ENCODE assay signal across 10 cellular contexts in genomic region chr15:67823371-67824156, GRCh38. TPM values are rescaled to one million over a fixed set of nuclear protein-coding genes. Genes with fewer than 3 reads are reported as not detected.
DNase-seq lines count a peak whose midpoint lies in the region; ATAC-seq and TF ChIP-seq lines count a peak whose summit lies in the region.
"Had no signal": no experiment of that assay in that cellular context is flagged by ENCODE, and none has a peak within 500 bp of the region (broad histone marks: within the 10 kb centered on the region; RNA-seq: fewer than 3 reads in every experiment).

No MANE protein-coding gene starts in this region.

- H3K27me3 ChIP-seq in gastroesophageal sphincter: peaks cover 100% of the 10 kb centered on the region

- no peak for TF ChIP-seq EP300 in gastroesophageal sphincter (IDR thresholded peaks at IDR 0.05)

- 0 to 1% methylated on average over 8 to 23 of the region's 82 CpGs for WGBS in gastroesophageal sphincter (ENCODE audit: low coverage in 1 of 2), 2 donors

- no peak for TF ChIP-seq POLR2A in gastroesophageal sphincter (IDR thresholded peaks at IDR 0.05)

- TF ChIP-seq CTCF in neural crest cell (conservative IDR thresholded peaks at IDR 0.05) (no peak), gastroesophageal sphincter (IDR thresholded peaks at IDR 0.05) (no peak)

- H3K4me1 ChIP-seq in gastroesophageal sphincter: peaks cover 0 to 88% (median 39%) of the 10 kb centered on the region in 3 donors

- ATAC-seq in gastroesophageal sphincter (no peak), GM21825 (IDR thresholded peaks at IDR 0.05; ENCODE audit: unreplicated experiment) (no peak)
- ATAC-seq: heart left ventricle had no signal

- H3K4me3 Mint-ChIP-seq in IgD-negative memory B cell (peak overlapping the region; percentile 80 to 94 (median 92)), neural crest cell (peak overlapping the region; percentile 85)
- peak overlapping the region; percentile 73 for H3K4me3 Mint-ChIP-seq in activated T-helper 1 cell treated with anti-CD3 and anti-CD28 coated beads, Interleukin-12 subunit alpha, Interleukin-12 subunit beta, Interleukin-2, Interleukin-4 antibody, amounts not matched to agents 30 ng/mL and 10 ng/mL and 1 ng/mL, durations not matched to agents 14 hours and 24 hours and 36 hours

- H3K27me3 Mint-ChIP-seq in IgD-negative memory B cell: peaks cover 62% of the 10 kb centered on the region
- H3K27me3 Mint-ChIP-seq in activated T-helper 1 cell treated with anti-CD3 and anti-CD28 coated beads, Interleukin-12 subunit alpha, Interleukin-12 subunit beta, Interleukin-2, Interleukin-4 antibody, amounts not matched to agents 30 ng/mL and 10 ng/mL and 1 ng/mL, durations not matched to agents 14 hours and 24 hours and 36 hours (ENCODE audit: insufficient read depth): peaks cover 71% of the 10 kb centered on the region
- peaks cover 81% of the 10 kb centered on the region for H3K27me3 Mint-ChIP-seq in neural crest cell (ENCODE audit: low read depth)

- H3K9me3 Mint-ChIP-seq in IgD-negative memory B cell: peaks cover 0 to 8% (median 4%) of the 10 kb centered on the region in 3 donors
- no peaks in the 10 kb centered on the region for H3K9me3 Mint-ChIP-seq in activated T-helper 1 cell treated with anti-CD3 and anti-CD28 coated beads, Interleukin-12 subunit alpha, Interleukin-12 subunit beta, Interleukin-2, Interleukin-4 antibody, amounts not matched to agents 30 ng/mL and 10 ng/mL and 1 ng/mL, durations not matched to agents 14 hours and 24 hours and 36 hours
- no peaks in the 10 kb centered on the region for H3K9me3 Mint-ChIP-seq in neural crest cell

- peak overlapping the region in 1 of 2 donors; percentile 30 for H3K4me3 ChIP-seq in gastroesophageal sphincter

- intact Hi-C loops in activated T-helper 1 cell treated with anti-CD3 and anti-CD28 coated beads, Interleukin-12 subunit alpha, Interleukin-12 subunit beta, Interleukin-2, Interleukin-4 antibody, amounts not matched to agents 30 ng/mL and 10 ng/mL and 1 ng/mL, durations not matched to agents 14 hours and 24 hours and 36 hours (cut with micrococcal nuclease): loop anchor here (1.0 to 5.0 kb wide), 3 partner anchors 10 to 301 kb away; partner anchors contain the start of gene C15orf61

- H3K27ac Mint-ChIP-seq in IgD-negative memory B cell (peak overlapping the region; percentile 76 to 99 (median 98)), neural crest cell (ENCODE audit: unreplicated experiment) (no peak overlapping the region)
- peak overlapping the region; percentile 91 for H3K27ac Mint-ChIP-seq in activated T-helper 1 cell treated with anti-CD3 and anti-CD28 coated beads, Interleukin-12 subunit alpha, Interleukin-12 subunit beta, Interleukin-2, Interleukin-4 antibody, amounts not matched to agents 30 ng/mL and 10 ng/mL and 1 ng/mL, durations not matched to agents 14 hours and 24 hours and 36 hours

- peak; percentile 68 for DNase-seq in DMS 273 (lab: John Stamatoyannopoulos, UW; ENCODE audit: unreplicated experiment)
- no peak for DNase-seq in DMS 273 treated with DMSO at 0.1 percent for 48 hours (lab: John Stamatoyannopoulos, UW)
- DNase-seq in activated T-helper 1 cell treated with anti-CD3 and anti-CD28 coated beads, Interleukin-12 subunit alpha, Interleukin-12 subunit beta, Interleukin-2, Interleukin-4 antibody, amounts not matched to agents 30 ng/mL and 10 ng/mL and 1 ng/mL, durations not matched to agents 14 hours and 24 hours and 36 hours (ENCODE audit: low spot score): no peak
- DNase-seq in neural crest cell (ENCODE audit: low read depth, low spot score): no peak
- DNase-seq in activated effector memory CD4-positive, alpha-beta T cell treated with Interleukin-2 at 50 U/mL for 16 hours: no peak

- no peaks in the 10 kb centered on the region for H3K9me3 ChIP-seq in gastroesophageal sphincter
- H3K9me3 ChIP-seq: heart left ventricle had no signal

- H3K4me1 Mint-ChIP-seq in IgD-negative memory B cell: peaks cover 15 to 23% (median 16%) of the 10 kb centered on the region in 3 donors
- H3K4me1 Mint-ChIP-seq in activated T-helper 1 cell treated with anti-CD3 and anti-CD28 coated beads, Interleukin-12 subunit alpha, Interleukin-12 subunit beta, Interleukin-2, Interleukin-4 antibody, amounts not matched to agents 30 ng/mL and 10 ng/mL and 1 ng/mL, durations not matched to agents 14 hours and 24 hours and 36 hours (ENCODE audit: low read depth): peaks cover 19% of the 10 kb centered on the region
- H3K4me1 Mint-ChIP-seq in neural crest cell: peaks cover 28% of the 10 kb centered on the region

- no peaks in the 10 kb centered on the region for H3K36me3 ChIP-seq in gastroesophageal sphincter
- H3K36me3 ChIP-seq: heart left ventricle had no signal

- H3K36me3 Mint-ChIP-seq in IgD-negative memory B cell (no peaks in the 10 kb centered on the region), neural crest cell (ENCODE audit: low read depth) (no peaks in the 10 kb centered on the region)
- peaks cover 7% of the 10 kb centered on the region for H3K36me3 Mint-ChIP-seq in activated T-helper 1 cell treated with anti-CD3 and anti-CD28 coated beads, Interleukin-12 subunit alpha, Interleukin-12 subunit beta, Interleukin-2, Interleukin-4 antibody, amounts not matched to agents 30 ng/mL and 10 ng/mL and 1 ng/mL, durations not matched to agents 14 hours and 24 hours and 36 hours (ENCODE audit: low read depth)

- H3K27ac ChIP-seq in gastroesophageal sphincter: no peak overlapping the region
- H3K27ac ChIP-seq: 22Rv1, heart left ventricle had no signal

RNA-seq across cellular contexts. Expression of gene SKOR1, which starts 1.7 kb away (rescaled TPM):
- polyA plus RNA-seq in IgD-negative memory B cell: not detected
- 0.21 TPM in 1 of 2 replicates, not detected in the other for total RNA-seq in activated T-helper 1 cell treated with anti-CD3 and anti-CD28 coated beads, Interleukin-12 subunit alpha, Interleukin-12 subunit beta, Interleukin-2, Interleukin-4 antibody, amounts not matched to agents 30 ng/mL and 10 ng/mL and 1 ng/mL, durations not matched to agents 14 hours and 24 hours and 36 hours
- total RNA-seq in neural crest cell (0.36 and 0.49 TPM in 2 replicates), gastroesophageal sphincter (1 to 10 TPM in 2 of 4 donors, under 1 TPM in 2; 0.46 to 2.2 (median 0.87) TPM)

RNA-seq across cellular contexts. Expression of gene RNU6-1, which starts 16.3 kb away (rescaled TPM):
- not detected for polyA plus RNA-seq in IgD-negative memory B cell
- not detected in 2 replicates for total RNA-seq in activated T-helper 1 cell treated with anti-CD3 and anti-CD28 coated beads, Interleukin-12 subunit alpha, Interleukin-12 subunit beta, Interleukin-2, Interleukin-4 antibody, amounts not matched to agents 30 ng/mL and 10 ng/mL and 1 ng/mL, durations not matched to agents 14 hours and 24 hours and 36 hours
- total RNA-seq in neural crest cell (not detected in 2 replicates), gastroesophageal sphincter (not detected)
- total RNA-seq: heart left ventricle had no signal
- polyA plus RNA-seq: heart left ventricle had no signal
